13 cellular contexts compared by ENCODE assay signal in the genomic region with DNA sequence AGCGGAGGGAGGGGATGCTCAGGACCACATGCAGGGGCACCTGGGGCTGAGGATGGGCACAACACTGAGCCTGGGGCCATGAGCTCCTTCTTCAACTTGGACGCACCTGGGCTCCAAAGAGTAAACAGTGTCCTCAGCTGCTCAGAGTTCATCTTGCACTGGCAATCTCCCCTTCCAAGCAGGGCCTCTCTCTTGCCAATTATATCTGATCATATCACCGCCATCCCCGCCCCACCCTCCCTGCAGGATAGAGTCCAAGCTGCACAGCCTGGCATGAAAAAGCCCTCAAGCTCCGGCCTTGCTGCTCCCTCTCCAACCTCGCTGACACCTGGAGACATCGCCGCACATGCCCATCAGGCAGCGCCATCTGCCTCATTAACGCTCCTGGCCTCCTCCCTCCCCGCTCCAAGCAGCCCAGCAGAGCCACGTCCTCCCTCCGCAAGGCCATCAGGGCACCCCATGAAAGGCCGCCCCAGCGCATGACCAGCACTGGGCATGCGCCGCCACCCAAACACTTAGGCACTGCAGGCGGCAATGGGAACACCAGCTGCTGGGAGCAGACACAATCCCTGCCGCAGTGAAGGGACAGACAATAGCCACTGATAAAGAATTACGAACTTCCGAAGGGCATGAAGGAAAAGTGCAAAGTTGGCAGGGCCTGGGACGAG.
DNase-seq lines count a peak whose midpoint lies in the region; ATAC-seq, FAIRE-seq and TF ChIP-seq lines count a peak whose summit lies in the region.
"Had no signal": no experiment of that assay in that cellular context is flagged by ENCODE, and none has a peak within 500 bp of the region (broad histone marks: within the 10 kb centered on the region; RNA-seq: fewer than 3 reads in every experiment).

No MANE protein-coding gene starts in this region.

- FAIRE-seq in small intestine (lab: Jason Lieb, UNC) (no peak), GM19239 (lab: Jason Lieb, UNC) (no peak)
- FAIRE-seq: endothelial cell of umbilical vein had no signal

- H3K36me3 Mint-ChIP-seq in glutamatergic neuron (ENCODE audit: unreplicated experiment) = peaks cover 4% of the 10 kb centered on the region

- peaks cover 11 to 13% of the 10 kb centered on the region in 2 donors for H3K4me1 ChIP-seq in small intestine (ENCODE audit: control insufficient read depth in 2 of 2, insufficient read depth in 1 of 2, low read depth in 1 of 2, low read length in 1 of 2)

- H3K9me3 Mint-ChIP-seq in glutamatergic neuron (ENCODE audit: unreplicated experiment) = peaks cover 28% of the 10 kb centered on the region

- peak overlapping the region; percentile 20 for H3K4me3 Mint-ChIP-seq in glutamatergic neuron (ENCODE audit: unreplicated experiment)

- peak overlapping the region; percentile 68 for H3K27ac Mint-ChIP-seq in glutamatergic neuron (ENCODE audit: unreplicated experiment)

- no peak for TF ChIP-seq CTCF in glutamatergic neuron (IDR thresholded peaks at IDR 0.05; ENCODE audit: partially characterized antibody, unreplicated experiment)

- H3K27me3 Mint-ChIP-seq in glutamatergic neuron (ENCODE audit: unreplicated experiment) = peaks cover 27% of the 10 kb centered on the region

- 16 to 62% (median 41%) methylated on average over 22 of the region's 22 CpGs for WGBS in small intestine, 3 donors

- H3K4me1 Mint-ChIP-seq in glutamatergic neuron (ENCODE audit: low read depth, unreplicated experiment) = peaks cover 60% of the 10 kb centered on the region

- H3K4me3 ChIP-seq in small intestine (ENCODE audit: low read depth in 1 of 2, low read length in 2 of 2) = no peak overlapping the region
- H3K4me3 ChIP-seq: prostate gland had no signal

- peak overlapping the region; percentile 83 to 95 for H3K27ac ChIP-seq in small intestine (ENCODE audit: low read depth in 1 of 2, low read length in 1 of 2)

- no peaks in the 10 kb centered on the region for H3K27me3 ChIP-seq in small intestine (ENCODE audit: control insufficient read depth in 2 of 2, insufficient read depth in 2 of 2, low read length in 2 of 2)

- no peak for ATAC-seq in GM18858 (IDR thresholded peaks at IDR 0.05; ENCODE audit: unreplicated experiment)
- ATAC-seq in GM18909 (IDR thresholded peaks at IDR 0.05; ENCODE audit: poor library complexity, unreplicated experiment) = no peak
- ATAC-seq: HCT116 had no signal

- peak; percentile 50 for DNase-seq in DMS79 treated with DMSO at 0.1 percent for 48 hours (lab: John Stamatoyannopoulos, UW)
- no peak for DNase-seq in DMS79 (lab: John Stamatoyannopoulos, UW)
- DNase-seq in NCI-H524 treated with DMSO at 0.1 percent for 48 hours (lab: John Stamatoyannopoulos, UW) = peak; percentile 99
- no peak for DNase-seq in glutamatergic neuron
- DNase-seq in small intestine = peak; percentile 96
- DNase-seq in GM19239 (ENCODE audit: insufficient read length, low spot score) = no peak
- DNase-seq: 8988T; activated CD4-positive, alpha-beta T cell treated with anti-CD3 and anti-CD28 coated beads for 1 hour had no signal

- no peaks in the 10 kb centered on the region for H3K9me3 ChIP-seq in small intestine (ENCODE audit: control insufficient read depth, low read depth)
- H3K9me3 ChIP-seq: prostate gland had no signal

- peaks cover 0 to 2% of the 10 kb centered on the region in 2 donors for H3K36me3 ChIP-seq in small intestine (ENCODE audit: control insufficient read depth in 2 of 2, insufficient read depth in 2 of 2, low read length in 2 of 2)
- H3K36me3 ChIP-seq: prostate gland had no signal

Comparison
In these comparisons a context has a peak if more than half of its experiments do, and no peak if none do; other contexts are left out.
1. DNase-seq: peak in DMS79 treated with DMSO at 0.1 percent for 48 hours (single experiment), NCI-H524 treated with DMSO at 0.1 percent for 48 hours (single experiment) and small intestine (single experiment); none in DMS79 (single experiment), glutamatergic neuron (single experiment) and GM19239 (single experiment).